In the genomic region with DNA sequence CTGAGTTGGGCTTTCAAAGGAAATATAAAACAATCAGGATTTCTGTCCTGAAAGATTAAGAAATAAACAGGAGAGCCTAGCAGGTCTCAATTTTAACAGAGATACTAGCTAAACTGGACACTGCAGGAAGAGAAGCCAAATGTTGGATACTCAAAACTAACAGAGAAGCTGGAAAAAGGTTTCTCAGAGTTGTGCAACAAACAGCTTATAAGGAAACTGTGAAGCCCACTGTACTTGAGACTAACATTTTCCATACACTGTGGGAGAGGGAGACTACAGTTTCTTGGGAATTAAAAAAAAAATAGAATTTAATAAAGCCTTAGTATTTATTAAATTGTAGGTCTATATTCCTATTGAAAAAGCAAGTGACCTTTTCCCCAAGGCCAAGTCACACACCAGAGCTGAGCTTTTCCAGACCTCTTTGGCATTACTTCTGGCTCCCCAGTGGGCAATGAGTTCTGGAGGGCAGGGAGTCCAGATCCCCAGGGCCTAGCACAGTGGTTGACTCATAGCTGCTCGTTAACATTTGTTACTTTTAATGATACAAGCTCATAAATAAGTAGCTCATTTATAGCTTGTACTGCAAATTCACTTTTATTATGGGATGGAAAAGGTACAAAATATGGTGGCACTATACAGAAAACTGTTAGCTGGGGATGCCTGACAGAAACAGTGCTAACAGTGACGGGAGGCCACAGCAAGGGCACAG, we compare ENCODE assay signal across 15 cellular contexts.
A peak's percentile ranks its signal among the peaks of the same experiment; 100 is the strongest.
DNase-seq lines count a peak whose midpoint lies in the region; ATAC-seq and TF ChIP-seq lines count a peak whose summit lies in the region.
"Had no signal": no experiment of that assay in that cellular context is flagged by ENCODE, and none has a peak within 500 bp of the region (broad histone marks: within the 10 kb centered on the region; RNA-seq: fewer than 3 reads in every experiment).

No MANE protein-coding gene starts in this region.

- H3K9me3 ChIP-seq in adipocyte (ENCODE audit: control insufficient read depth, low read length) (no peaks in the 10 kb centered on the region), cardiac muscle cell (ENCODE audit: low read depth) (no peaks in the 10 kb centered on the region)
- H3K9me3 ChIP-seq: upper lobe of right lung had no signal

- peak overlapping the region; percentile 51 for H3K27ac ChIP-seq in cardiac muscle cell
- H3K27ac ChIP-seq: SK-N-MC, upper lobe of right lung had no signal

- H3K4me1 ChIP-seq in adipocyte (ENCODE audit: control insufficient read depth, insufficient read depth, low read length): peaks cover 51% of the 10 kb centered on the region
- peaks cover 26% of the 10 kb centered on the region for H3K4me1 ChIP-seq in cardiac muscle cell (ENCODE audit: low read depth)
- H3K4me1 ChIP-seq: upper lobe of right lung had no signal

- H3K36me3 ChIP-seq in adipocyte (ENCODE audit: control insufficient read depth, insufficient read depth, low read length, severe bottlenecking) (peaks cover 41% of the 10 kb centered on the region), cardiac muscle cell (no peaks in the 10 kb centered on the region)

- ATAC-seq in GM21526 (IDR thresholded peaks at IDR 0.05; ENCODE audit: low FRiP score, unreplicated experiment): no peak
- ATAC-seq: upper lobe of right lung had no signal

- peak overlapping the region; percentile 31 for H3K4me3 ChIP-seq in adipocyte (ENCODE audit: low read length)
- no peak overlapping the region for H3K4me3 ChIP-seq in cardiac muscle cell
- H3K4me3 ChIP-seq in skeletal muscle cell (ENCODE audit: low read depth, low read length): no peak overlapping the region
- H3K4me3 ChIP-seq: SK-N-MC, upper lobe of right lung had no signal

- H3K27me3 ChIP-seq in adipocyte (replicated peaks; ENCODE audit: control insufficient read depth, insufficient read depth, low read length) (no peaks in the 10 kb centered on the region), cardiac muscle cell (no peaks in the 10 kb centered on the region)
- H3K27me3 ChIP-seq: upper lobe of right lung had no signal

- TF ChIP-seq CTCF in cardiac muscle cell (IDR thresholded peaks at IDR 0.05; ENCODE audit: low read depth, low read length): no peak

- peak; percentile 72 for DNase-seq in EH (ENCODE audit: low read depth)
- peak; percentile 61 for DNase-seq in adipocyte (ENCODE audit: low read depth)
- peak; percentile 32 to 68 for DNase-seq in cardiac muscle cell (ENCODE audit: low read depth in 1 of 2, low spot score in 1 of 2)
- DNase-seq in skeletal muscle cell (ENCODE audit: low read depth): peak; percentile 49
- DNase-seq in T-helper 1 cell: no peak
- no peak for DNase-seq in NCI-H146 treated with DMSO at 0.1 percent for 48 hours (lab: John Stamatoyannopoulos, UW; ENCODE audit: unreplicated experiment)
- DNase-seq in kidney tubule cell (ENCODE audit: low spot score): no peak
- DNase-seq: activated CD4-positive, alpha-beta T cell treated with anti-CD3 and anti-CD28 coated beads for 4 hours; GF-D8; midbrain; NCI-H1417; retina; upper lobe of right lung had no signal

- H3K9ac ChIP-seq in adipocyte (ENCODE audit: low read length): peak overlapping the region; percentile 28

Comparison
In these comparisons a context has a peak if more than half of its experiments do, and no peak if none do; other contexts are left out.
1. DNase-seq: peak in EH (single experiment), adipocyte (single experiment), cardiac muscle cell (2 of 2) and skeletal muscle cell (single experiment); none in T-helper 1 cell (0 of 5), NCI-H146 treated with DMSO at 0.1 percent for 48 hours (single experiment) and kidney tubule cell (single experiment).